8 cellular contexts compared by ENCODE assay signal in the genomic region with DNA sequence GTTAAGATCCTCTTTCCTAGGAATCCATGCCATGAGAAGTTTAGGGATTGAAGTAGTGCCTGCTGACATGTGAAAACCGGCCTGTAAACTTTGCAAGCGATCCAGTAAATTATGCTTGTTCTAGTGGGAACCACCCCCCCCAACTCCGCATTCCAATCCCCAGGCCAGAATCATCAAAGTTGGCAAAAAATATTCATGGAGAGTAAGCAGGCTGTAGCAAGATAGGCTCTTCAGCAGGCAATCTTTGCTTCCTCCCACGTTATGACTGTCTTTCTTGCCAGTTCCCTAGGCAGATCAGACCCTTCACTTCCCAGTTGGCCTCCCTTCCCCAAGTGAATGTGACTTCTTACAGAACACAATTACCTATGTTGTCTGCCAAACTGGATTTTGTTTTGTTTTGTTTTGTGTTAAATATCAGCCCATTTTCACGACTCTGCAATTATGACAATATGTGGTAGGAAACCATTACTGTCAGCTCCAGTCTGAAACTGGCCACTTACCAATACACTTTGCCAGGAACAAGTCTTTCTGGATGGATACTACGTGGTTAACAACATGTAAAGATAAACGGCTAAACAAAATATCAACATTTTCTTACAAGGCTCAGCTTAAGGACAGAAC. TPM values are rescaled to one million over a fixed set of nuclear protein-coding genes. Genes with fewer than 3 reads are reported as not detected.
A peak's percentile ranks its signal among the peaks of the same experiment; 100 is the strongest.
DNase-seq lines count a peak whose midpoint lies in the region; ATAC-seq and TF ChIP-seq lines count a peak whose summit lies in the region.

No MANE protein-coding gene starts in this region.

- H3K9me3 ChIP-seq in lower lobe of right lung (no peaks in the 10 kb centered on the region), testis (no peaks in the 10 kb centered on the region)

- H3K36me3 Mint-ChIP-seq in T-helper 2 cell treated with Interferon-gamma antibody and Interleukin-4, amounts not matched to agents 5 μg/mL and 100 μg/mL, for 36 hours (ENCODE audit: low read depth) = peaks cover 84% of the 10 kb centered on the region
- peaks cover 22% of the 10 kb centered on the region for H3K36me3 Mint-ChIP-seq in activated T-helper 17 cell treated with anti-CD3 and anti-CD28 coated beads, Interleukin-2, amount 50 U/mL, for 72 hours (ENCODE audit: low read depth)

- H3K27me3 ChIP-seq in lower lobe of right lung (ENCODE audit: low read depth) (peaks cover 4% of the 10 kb centered on the region), testis (no peaks in the 10 kb centered on the region)

- no peaks in the 10 kb centered on the region for H3K27me3 Mint-ChIP-seq in T-helper 2 cell treated with Interferon-gamma antibody and Interleukin-4, amounts not matched to agents 5 μg/mL and 100 μg/mL, for 36 hours (ENCODE audit: low read depth)
- no peaks in the 10 kb centered on the region for H3K27me3 Mint-ChIP-seq in activated T-helper 17 cell treated with anti-CD3 and anti-CD28 coated beads, Interleukin-2, amount 50 U/mL, for 72 hours

- H3K9me3 Mint-ChIP-seq in T-helper 2 cell treated with Interferon-gamma antibody and Interleukin-4, amounts not matched to agents 5 μg/mL and 100 μg/mL, for 36 hours = no peaks in the 10 kb centered on the region
- H3K9me3 Mint-ChIP-seq in activated T-helper 17 cell treated with anti-CD3 and anti-CD28 coated beads, Interleukin-2, amount 50 U/mL, for 72 hours = no peaks in the 10 kb centered on the region

- TF ChIP-seq CTCF in lower lobe of right lung (IDR thresholded peaks at IDR 0.05) (no peak), testis (IDR thresholded peaks at IDR 0.05) (no peak)

- H3K4me3 ChIP-seq in lower lobe of right lung = peak overlapping the region; percentile 68
- H3K4me3 ChIP-seq in testis = peak overlapping the region; percentile 46 to 71

- H3K4me1 Mint-ChIP-seq in T-helper 2 cell treated with Interferon-gamma antibody and Interleukin-4, amounts not matched to agents 5 μg/mL and 100 μg/mL, for 36 hours (ENCODE audit: low read depth) = peaks cover 48% of the 10 kb centered on the region
- peaks cover 45% of the 10 kb centered on the region for H3K4me1 Mint-ChIP-seq in activated T-helper 17 cell treated with anti-CD3 and anti-CD28 coated beads, Interleukin-2, amount 50 U/mL, for 72 hours

- intact Hi-C loops in lower lobe of right lung (cut with DNase I) (no loop called here), testis (cut with DNase I; ENCODE audit: low total_unique reads) (no loop called here)

- H3K4me3 Mint-ChIP-seq in T-helper 2 cell treated with Interferon-gamma antibody and Interleukin-4, amounts not matched to agents 5 μg/mL and 100 μg/mL, for 36 hours = peak overlapping the region; percentile 98
- peak overlapping the region; percentile 99 for H3K4me3 Mint-ChIP-seq in activated T-helper 17 cell treated with anti-CD3 and anti-CD28 coated beads, Interleukin-2, amount 50 U/mL, for 72 hours

- 11 to 19% methylated on average over 7 of the region's 7 CpGs for WGBS in testis, 2 donors

- ATAC-seq in activated T-helper 17 cell treated with anti-CD3 and anti-CD28 coated beads, Interleukin-2, amount 50 U/mL, for 72 hours (replicated peaks) = no peak
- ATAC-seq in lower lobe of right lung (no peak), HG03469 (IDR thresholded peaks at IDR 0.05; ENCODE audit: unreplicated experiment) (no peak), HG02588 (IDR thresholded peaks at IDR 0.05; ENCODE audit: unreplicated experiment) (no peak)

- TF ChIP-seq POLR2A in testis (IDR thresholded peaks at IDR 0.05) = no peak

- H3K27ac Mint-ChIP-seq in T-helper 2 cell treated with Interferon-gamma antibody and Interleukin-4, amounts not matched to agents 5 μg/mL and 100 μg/mL, for 36 hours = peak overlapping the region; percentile 94
- H3K27ac Mint-ChIP-seq in activated T-helper 17 cell treated with anti-CD3 and anti-CD28 coated beads, Interleukin-2, amount 50 U/mL, for 72 hours = peak overlapping the region; percentile 89

- no peaks in the 10 kb centered on the region for H3K36me3 ChIP-seq in lower lobe of right lung
- H3K36me3 ChIP-seq in testis (ENCODE audit: low read depth, missing control alignments) = no peaks in the 10 kb centered on the region

- H3K27ac ChIP-seq in lower lobe of right lung (peak overlapping the region; percentile 84), testis (peak overlapping the region in 1 of 2 donors; percentile 84)

- H3K4me1 ChIP-seq in lower lobe of right lung (peaks cover 35% of the 10 kb centered on the region), testis (peaks cover 30% of the 10 kb centered on the region)

- DNase-seq in T-helper 2 cell treated with Interferon-gamma antibody and Interleukin-4, amounts not matched to agents 5 μg/mL and 100 μg/mL, for 36 hours (ENCODE audit: low spot score) = no peak
- no peak for DNase-seq in T-helper 2 cell
- DNase-seq in lower lobe of right lung = no peak
- DNase-seq in testis = peak; percentile 29
- no peak for DNase-seq in NCI-H748 treated with DMSO at 0.1 percent for 48 hours (lab: John Stamatoyannopoulos, UW)

RNA-seq across cellular contexts. Expression of a gene that starts 1.1 kb away (rescaled TPM):
- total RNA-seq in activated T-helper 17 cell treated with anti-CD3 and anti-CD28 coated beads, Interleukin-2, amount 50 U/mL, for 72 hours = 10 to 100 TPM in 1 of 2 donors, 1 to 10 TPM in 1; 8.3 to 10.3 TPM
- total RNA-seq in lower lobe of right lung = 6.2 TPM
- total RNA-seq in testis = 1 to 10 TPM; 2.7 to 4.0 TPM
- polyA plus RNA-seq in testis (ENCODE audit: insufficient read depth, low read depth, low replicate concordance) = 5.3 TPM

RNA-seq across cellular contexts. Expression of a gene that starts 45.5 kb away (rescaled TPM):
- total RNA-seq in activated T-helper 17 cell treated with anti-CD3 and anti-CD28 coated beads, Interleukin-2, amount 50 U/mL, for 72 hours = not detected
- 2.2 TPM for total RNA-seq in lower lobe of right lung
- 1 to 10 TPM in 1 of 2 donors, under 1 TPM in 1; 0.16 to 1.3 TPM for total RNA-seq in testis
- polyA plus RNA-seq in testis (ENCODE audit: insufficient read depth, low read depth, low replicate concordance) = 0.54 TPM
